Comparison of ENCODE assay signal across 8 cellular contexts in the genomic region with DNA sequence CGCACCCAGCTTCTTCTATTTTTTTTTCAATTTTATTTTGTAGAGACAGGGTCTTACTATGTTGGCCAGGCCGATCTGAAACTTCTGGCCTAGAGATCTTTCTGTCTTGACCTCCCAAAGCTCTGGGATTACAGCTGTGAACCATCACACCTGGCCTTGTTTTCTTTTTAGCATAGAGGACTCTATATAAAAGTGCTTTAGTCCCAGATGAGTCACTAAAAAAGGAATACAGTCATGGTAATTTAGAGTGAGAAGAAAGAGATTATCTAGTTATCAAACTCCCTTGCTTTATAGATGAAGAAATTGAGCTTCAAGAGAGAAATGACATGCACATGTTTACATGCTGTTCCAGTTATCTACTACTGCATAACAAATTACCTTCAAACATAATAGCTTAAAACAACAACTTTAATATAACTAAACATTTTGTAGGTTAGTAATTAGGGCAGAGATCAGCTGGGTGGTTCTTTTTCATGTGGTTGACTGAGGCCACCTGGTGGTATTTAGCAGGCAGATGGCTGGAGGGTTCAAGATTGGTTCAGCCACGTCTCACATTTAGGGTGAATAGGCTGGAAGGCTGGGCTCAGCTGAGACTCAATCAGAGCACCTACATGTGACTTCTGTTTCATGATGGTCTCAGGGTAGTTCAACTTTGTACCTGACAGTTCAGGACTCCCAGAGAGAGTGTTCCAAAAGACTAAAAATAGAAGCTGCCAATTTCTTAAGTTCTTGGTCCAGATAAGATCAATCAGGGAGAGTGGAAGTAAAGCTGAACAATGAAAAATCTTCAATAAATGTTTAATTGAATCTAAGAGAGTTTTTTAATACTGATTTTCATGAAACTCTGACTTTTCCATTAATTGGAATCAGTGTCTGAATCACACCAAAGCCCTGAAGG. TPM values are rescaled to one million over a fixed set of nuclear protein-coding genes. Genes with fewer than 3 reads are reported as not detected.
DNase-seq lines count a peak whose midpoint lies in the region; ATAC-seq lines count a peak whose summit lies in the region.

No MANE protein-coding gene starts in this region.

- DNase-seq in activated naive CD4-positive, alpha-beta T cell treated with Interleukin-2 at 50 U/mL for 16 hours = peak; percentile 37
- DNase-seq in activated naive CD4-positive, alpha-beta T cell (lab: John Stamatoyannopoulos, UW) = no peak
- DNase-seq in NCI-H82 (lab: John Stamatoyannopoulos, UW) = peak; percentile 85
- peak; percentile 14 for DNase-seq in activated T-helper 1 cell treated with anti-CD3 and anti-CD28 coated beads, Interleukin-12 subunit alpha, Interleukin-12 subunit beta, Interleukin-2, Interleukin-4 antibody, amounts not matched to agents 30 ng/mL and 10 ng/mL and 1 ng/mL, durations not matched to agents 14 hours and 24 hours and 36 hours (ENCODE audit: low spot score)
- peak; percentile 8 for DNase-seq in hepatic stellate cell (ENCODE audit: low spot score)
- peak; percentile 15 for DNase-seq in stimulated activated CD4-positive, alpha-beta T cell treated with anti-CD3 and anti-CD28 coated beads, Interleukin-4, amount 100 ng/mL, for 1 hour
- no peak for DNase-seq in GM19240 (ENCODE audit: insufficient read length, low spot score)

- no peak overlapping the region for H3K27ac Mint-ChIP-seq in activated T-helper 1 cell treated with anti-CD3 and anti-CD28 coated beads, Interleukin-12 subunit alpha, Interleukin-12 subunit beta, Interleukin-2, Interleukin-4 antibody, amounts not matched to agents 30 ng/mL and 10 ng/mL and 1 ng/mL, durations not matched to agents 14 hours and 24 hours and 36 hours

- intact Hi-C loops in activated T-helper 1 cell treated with anti-CD3 and anti-CD28 coated beads, Interleukin-12 subunit alpha, Interleukin-12 subunit beta, Interleukin-2, Interleukin-4 antibody, amounts not matched to agents 30 ng/mL and 10 ng/mL and 1 ng/mL, durations not matched to agents 14 hours and 24 hours and 36 hours (cut with micrococcal nuclease) = loop anchor here (1.0 to 5.0 kb wide), 3 partner anchors 41 to 205 kb away; no protein-coding TSS in a partner anchor

- H3K4me3 Mint-ChIP-seq in activated T-helper 1 cell treated with anti-CD3 and anti-CD28 coated beads, Interleukin-12 subunit alpha, Interleukin-12 subunit beta, Interleukin-2, Interleukin-4 antibody, amounts not matched to agents 30 ng/mL and 10 ng/mL and 1 ng/mL, durations not matched to agents 14 hours and 24 hours and 36 hours = no peak overlapping the region

- H3K4me1 Mint-ChIP-seq in activated T-helper 1 cell treated with anti-CD3 and anti-CD28 coated beads, Interleukin-12 subunit alpha, Interleukin-12 subunit beta, Interleukin-2, Interleukin-4 antibody, amounts not matched to agents 30 ng/mL and 10 ng/mL and 1 ng/mL, durations not matched to agents 14 hours and 24 hours and 36 hours (ENCODE audit: low read depth) = no peaks in the 10 kb centered on the region

- peaks cover 34% of the 10 kb centered on the region for H3K27me3 Mint-ChIP-seq in activated T-helper 1 cell treated with anti-CD3 and anti-CD28 coated beads, Interleukin-12 subunit alpha, Interleukin-12 subunit beta, Interleukin-2, Interleukin-4 antibody, amounts not matched to agents 30 ng/mL and 10 ng/mL and 1 ng/mL, durations not matched to agents 14 hours and 24 hours and 36 hours (ENCODE audit: insufficient read depth)

- H3K36me3 Mint-ChIP-seq in activated T-helper 1 cell treated with anti-CD3 and anti-CD28 coated beads, Interleukin-12 subunit alpha, Interleukin-12 subunit beta, Interleukin-2, Interleukin-4 antibody, amounts not matched to agents 30 ng/mL and 10 ng/mL and 1 ng/mL, durations not matched to agents 14 hours and 24 hours and 36 hours (ENCODE audit: low read depth) = no peaks in the 10 kb centered on the region

- ATAC-seq in HG02759 (IDR thresholded peaks at IDR 0.05; ENCODE audit: unreplicated experiment) = peak; percentile 73

- H3K9me3 Mint-ChIP-seq in activated T-helper 1 cell treated with anti-CD3 and anti-CD28 coated beads, Interleukin-12 subunit alpha, Interleukin-12 subunit beta, Interleukin-2, Interleukin-4 antibody, amounts not matched to agents 30 ng/mL and 10 ng/mL and 1 ng/mL, durations not matched to agents 14 hours and 24 hours and 36 hours = no peaks in the 10 kb centered on the region

RNA-seq across cellular contexts. Expression of a gene that starts 16.9 kb away (rescaled TPM):
- 68.4 and 71.0 TPM in 2 replicates for total RNA-seq in activated T-helper 1 cell treated with anti-CD3 and anti-CD28 coated beads, Interleukin-12 subunit alpha, Interleukin-12 subunit beta, Interleukin-2, Interleukin-4 antibody, amounts not matched to agents 30 ng/mL and 10 ng/mL and 1 ng/mL, durations not matched to agents 14 hours and 24 hours and 36 hours

Comparison
In these comparisons a context has a peak if more than half of its experiments do, and no peak if none do; other contexts are left out.
1. DNase-seq: peak in activated naive CD4-positive, alpha-beta T cell treated with Interleukin-2 at 50 U/mL for 16 hours (single experiment), NCI-H82 (single experiment), activated T-helper 1 cell treated with anti-CD3 and anti-CD28 coated beads, Interleukin-12 subunit alpha, Interleukin-12 subunit beta, Interleukin-2, Interleukin-4 antibody, amounts not matched to agents 30 ng/mL and 10 ng/mL and 1 ng/mL, durations not matched to agents 14 hours and 24 hours and 36 hours (single experiment), hepatic stellate cell (single experiment) and stimulated activated CD4-positive, alpha-beta T cell treated with anti-CD3 and anti-CD28 coated beads, Interleukin-4, amount 100 ng/mL, for 1 hour (single experiment); none in activated naive CD4-positive, alpha-beta T cell (0 of 4) and GM19240 (single experiment).